1 cellular context compared by ENCODE assay signal in genomic region chr4:128068927-128069326, GRCh38.
TF ChIP-seq lines count a peak whose summit lies in the region.

No MANE protein-coding gene starts in this region.

TF ChIP-seq in GM12878, 131 proteins besides CTCF, POLR2A, EP300 and RAD21 (continued from another document):
- TF ChIP-seq REST (IDR thresholded peaks at IDR 0.05; ENCODE audit: low read depth, low read length), result no peak
- TF ChIP-seq RCOR1 (conservative IDR thresholded peaks at IDR 0.05; ENCODE audit: low read depth, low read length), result no peak
- TF ChIP-seq MTA2 (IDR thresholded peaks at IDR 0.05; ENCODE audit: low read depth), result no peak
- no peak for TF ChIP-seq TAF1 (IDR thresholded peaks at IDR 0.05; ENCODE audit: borderline replicate concordance, low read depth, low read length)
- no peak for TF ChIP-seq ZNF592 (IDR thresholded peaks at IDR 0.05)
- no peak for TF ChIP-seq SMAD5 (IDR thresholded peaks at IDR 0.05; ENCODE audit: low read depth)
- no peak for TF ChIP-seq PML (IDR thresholded peaks at IDR 0.05; ENCODE audit: low read length)
- TF ChIP-seq, protein P1, sequence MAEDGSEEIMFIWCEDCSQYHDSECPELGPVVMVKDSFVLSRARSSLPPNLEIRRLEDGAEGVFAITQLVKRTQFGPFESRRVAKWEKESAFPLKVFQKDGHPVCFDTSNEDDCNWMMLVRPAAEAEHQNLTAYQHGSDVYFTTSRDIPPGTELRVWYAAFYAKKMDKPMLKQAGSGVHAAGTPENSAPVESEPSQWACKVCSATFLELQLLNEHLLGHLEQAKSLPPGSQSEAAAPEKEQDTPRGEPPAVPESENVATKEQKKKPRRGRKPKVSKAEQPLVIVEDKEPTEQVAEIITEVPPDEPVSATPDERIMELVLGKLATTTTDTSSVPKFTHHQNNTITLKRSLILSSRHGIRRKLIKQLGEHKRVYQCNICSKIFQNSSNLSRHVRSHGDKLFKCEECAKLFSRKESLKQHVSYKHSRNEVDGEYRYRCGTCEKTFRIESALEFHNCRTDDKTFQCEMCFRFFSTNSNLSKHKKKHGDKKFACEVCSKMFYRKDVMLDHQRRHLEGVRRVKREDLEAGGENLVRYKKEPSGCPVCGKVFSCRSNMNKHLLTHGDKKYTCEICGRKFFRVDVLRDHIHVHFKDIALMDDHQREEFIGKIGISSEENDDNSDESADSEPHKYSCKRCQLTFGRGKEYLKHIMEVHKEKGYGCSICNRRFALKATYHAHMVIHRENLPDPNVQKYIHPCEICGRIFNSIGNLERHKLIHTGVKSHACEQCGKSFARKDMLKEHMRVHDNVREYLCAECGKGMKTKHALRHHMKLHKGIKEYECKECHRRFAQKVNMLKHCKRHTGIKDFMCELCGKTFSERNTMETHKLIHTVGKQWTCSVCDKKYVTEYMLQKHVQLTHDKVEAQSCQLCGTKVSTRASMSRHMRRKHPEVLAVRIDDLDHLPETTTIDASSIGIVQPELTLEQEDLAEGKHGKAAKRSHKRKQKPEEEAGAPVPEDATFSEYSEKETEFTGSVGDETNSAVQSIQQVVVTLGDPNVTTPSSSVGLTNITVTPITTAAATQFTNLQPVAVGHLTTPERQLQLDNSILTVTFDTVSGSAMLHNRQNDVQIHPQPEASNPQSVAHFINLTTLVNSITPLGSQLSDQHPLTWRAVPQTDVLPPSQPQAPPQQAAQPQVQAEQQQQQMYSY (CRISPR knock-in tag; IDR thresholded peaks at IDR 0.05), result no peak
- TF ChIP-seq IKZF2 (IDR thresholded peaks at IDR 0.05), result no peak
